ENCODE assay signal across 8 cellular contexts in genomic region chr9:114930063-114930812, GRCh38. TPM values are rescaled to one million over a fixed set of nuclear protein-coding genes. Genes with fewer than 3 reads are reported as not detected.
DNase-seq lines count a peak whose midpoint lies in the region; ATAC-seq and TF ChIP-seq lines count a peak whose summit lies in the region.

Gene TNFSF8 (minus strand): TSS chr9:114930591. CDS start chr9:114930303, 288 bp downstream.

- H3K36me3 Mint-ChIP-seq in activated CD4-positive, alpha-beta T cell treated with anti-CD3 and anti-CD28 coated beads, Interleukin-2, amount 10 ng/mL, durations not matched to agents 7 days and 5 days (ENCODE audit: low read depth) = peaks cover 49% of the 10 kb centered on the region
- no peaks in the 10 kb centered on the region for H3K36me3 Mint-ChIP-seq in WTC11

- no peak for TF ChIP-seq CTCF in esophagus muscularis mucosa (IDR thresholded peaks at IDR 0.05)
- no peak for TF ChIP-seq CTCF in WTC11 (IDR thresholded peaks at IDR 0.05)

- no peak for TF ChIP-seq POLR2A in esophagus muscularis mucosa (IDR thresholded peaks at IDR 0.05; ENCODE audit: low read depth)

- peaks cover 0 to 13% (median 0%) of the 10 kb centered on the region in 4 donors for H3K27me3 ChIP-seq in esophagus muscularis mucosa

- POLR2A ChIA-PET in activated CD4-positive, alpha-beta T cell treated with anti-CD3 and anti-CD28 coated beads, Interleukin-2, amount 10 ng/mL, durations not matched to agents 7 days and 5 days (lab: Charles Lee) = interaction anchor here (0.6 to 1.6 kb wide), 6 partner anchors 31 to 241 kb away, joined by 3 to 9 read pairs (median 4); no protein-coding TSS in a partner anchor
- POLR2A ChIA-PET in WTC11 (lab: Charles Lee) = no interaction called here

- peak within 1 kb of the TSS; percentile 28 to 57 (median 45) for H3K27ac ChIP-seq in esophagus muscularis mucosa (replicated peaks in 1 of 4)

- no peaks in the 10 kb centered on the region for H3K36me3 ChIP-seq in esophagus muscularis mucosa

- DNase-seq in activated CD4-positive, alpha-beta T cell treated with anti-CD3 and anti-CD28 coated beads, Interleukin-2, amount 10 ng/mL, durations not matched to agents 7 days and 5 days = peak; percentile 87
- peak; percentile 87 for DNase-seq in esophagus muscularis mucosa (ENCODE audit: extremely low spot score)
- DNase-seq in stimulated activated CD4-positive, alpha-beta T cell treated with anti-CD3 and anti-CD28 coated beads, TNF-alpha, amount 100 ng/mL, for 4 hours (ENCODE audit: low read depth in 3 of 3) = peak in 2 of 3 experiments; percentile 56 to 59
- no peak for DNase-seq in NCI-H1694 (lab: John Stamatoyannopoulos, UW)
- DNase-seq in globus pallidus (ENCODE audit: low spot score) = no peak
- DNase-seq in WTC11 (ENCODE audit: low spot score) = no peak

- CTCF ChIA-PET in activated CD4-positive, alpha-beta T cell treated with anti-CD3 and anti-CD28 coated beads, Interleukin-2, amount 10 ng/mL, durations not matched to agents 7 days and 5 days (lab: Charles Lee) = interaction anchor here (0.9 to 2.1 kb wide), 6 partner anchors 9 to 30 kb away, joined by 3 to 9 read pairs (median 4); no protein-coding TSS in a partner anchor
- CTCF ChIA-PET in WTC11 (lab: Charles Lee) = no interaction called here

- peak within 1 kb of the TSS; percentile 99 for H3K27ac Mint-ChIP-seq in activated CD4-positive, alpha-beta T cell treated with anti-CD3 and anti-CD28 coated beads, Interleukin-2, amount 10 ng/mL, durations not matched to agents 7 days and 5 days
- no peak within 1 kb of the TSS for H3K27ac Mint-ChIP-seq in WTC11

- WGBS in esophagus muscularis mucosa = 61% methylated on average over 18 of the region's 23 CpGs

- no peaks in the 10 kb centered on the region for H3K27me3 Mint-ChIP-seq in activated CD4-positive, alpha-beta T cell treated with anti-CD3 and anti-CD28 coated beads, Interleukin-2, amount 10 ng/mL, durations not matched to agents 7 days and 5 days
- peaks cover 98% of the 10 kb centered on the region for H3K27me3 Mint-ChIP-seq in WTC11 (ENCODE audit: low read depth)

- TF ChIP-seq EP300 in esophagus muscularis mucosa (IDR thresholded peaks at IDR 0.05) = no peak

- intact Hi-C loops in esophagus muscularis mucosa (cut with DNase I) = no loop called here

- no peaks in the 10 kb centered on the region for H3K4me1 ChIP-seq in esophagus muscularis mucosa

- peaks cover 45% of the 10 kb centered on the region for H3K4me1 Mint-ChIP-seq in activated CD4-positive, alpha-beta T cell treated with anti-CD3 and anti-CD28 coated beads, Interleukin-2, amount 10 ng/mL, durations not matched to agents 7 days and 5 days
- peaks cover 11% of the 10 kb centered on the region for H3K4me1 Mint-ChIP-seq in WTC11

- peak; percentile 41 for ATAC-seq in HG02623 (IDR thresholded peaks at IDR 0.05; ENCODE audit: unreplicated experiment)
- no peak for ATAC-seq in HG03045 (IDR thresholded peaks at IDR 0.05; ENCODE audit: unreplicated experiment)
- ATAC-seq in WTC11 = no peak

- H3K9me3 Mint-ChIP-seq in activated CD4-positive, alpha-beta T cell treated with anti-CD3 and anti-CD28 coated beads, Interleukin-2, amount 10 ng/mL, durations not matched to agents 7 days and 5 days = peaks cover 2% of the 10 kb centered on the region
- H3K9me3 Mint-ChIP-seq in WTC11 = no peaks in the 10 kb centered on the region

- peak within 1 kb of the TSS; percentile 20 to 41 (median 28) for H3K4me3 ChIP-seq in esophagus muscularis mucosa

- H3K4me3 Mint-ChIP-seq in activated CD4-positive, alpha-beta T cell treated with anti-CD3 and anti-CD28 coated beads, Interleukin-2, amount 10 ng/mL, durations not matched to agents 7 days and 5 days = peak within 1 kb of the TSS; percentile 96
- H3K4me3 Mint-ChIP-seq in WTC11 = no peak within 1 kb of the TSS

- H3K9me3 ChIP-seq in esophagus muscularis mucosa = no peaks in the 10 kb centered on the region

TF ChIP-seq in WTC11, 78 proteins besides CTCF, POLR2A, EP300 and RAD21 (continues in another document):
- TF ChIP-seq, protein P1, sequence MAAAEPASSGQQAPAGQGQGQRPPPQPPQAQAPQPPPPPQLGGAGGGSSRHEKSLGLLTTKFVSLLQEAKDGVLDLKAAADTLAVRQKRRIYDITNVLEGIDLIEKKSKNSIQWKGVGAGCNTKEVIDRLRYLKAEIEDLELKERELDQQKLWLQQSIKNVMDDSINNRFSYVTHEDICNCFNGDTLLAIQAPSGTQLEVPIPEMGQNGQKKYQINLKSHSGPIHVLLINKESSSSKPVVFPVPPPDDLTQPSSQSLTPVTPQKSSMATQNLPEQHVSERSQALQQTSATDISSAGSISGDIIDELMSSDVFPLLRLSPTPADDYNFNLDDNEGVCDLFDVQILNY (CRISPR knock-in tag; IDR thresholded peaks at IDR 0.05) = no peak
- TF ChIP-seq ZNF121 (CRISPR knock-in tag; IDR thresholded peaks at IDR 0.05) (no peak), ZMAT4 (CRISPR knock-in tag; IDR thresholded peaks at IDR 0.05) (no peak), ETV6 (CRISPR knock-in tag; IDR thresholded peaks at IDR 0.05) (no peak), RORB (CRISPR knock-in tag; IDR thresholded peaks at IDR 0.05) (no peak), RELA (CRISPR knock-in tag; IDR thresholded peaks at IDR 0.05; ENCODE audit: borderline replicate concordance) (no peak), ZNF232 (CRISPR knock-in tag; IDR thresholded peaks at IDR 0.05) (no peak), EMX1 (CRISPR knock-in tag; IDR thresholded peaks at IDR 0.05) (no peak), NFE2L1 (CRISPR knock-in tag; IDR thresholded peaks at IDR 0.05) (no peak), MYBL2 (CRISPR knock-in tag; IDR thresholded peaks at IDR 0.05) (no peak), TEAD1 (CRISPR knock-in tag; IDR thresholded peaks at IDR 0.05) (no peak), GTF2I (CRISPR knock-in tag; conservative IDR thresholded peaks at IDR 0.05) (no peak)
- TF ChIP-seq, protein P2, sequence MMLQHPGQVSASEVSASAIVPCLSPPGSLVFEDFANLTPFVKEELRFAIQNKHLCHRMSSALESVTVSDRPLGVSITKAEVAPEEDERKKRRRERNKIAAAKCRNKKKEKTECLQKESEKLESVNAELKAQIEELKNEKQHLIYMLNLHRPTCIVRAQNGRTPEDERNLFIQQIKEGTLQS (CRISPR knock-in tag; conservative IDR thresholded peaks at IDR 0.05) = no peak
- TF ChIP-seq, protein P3, sequence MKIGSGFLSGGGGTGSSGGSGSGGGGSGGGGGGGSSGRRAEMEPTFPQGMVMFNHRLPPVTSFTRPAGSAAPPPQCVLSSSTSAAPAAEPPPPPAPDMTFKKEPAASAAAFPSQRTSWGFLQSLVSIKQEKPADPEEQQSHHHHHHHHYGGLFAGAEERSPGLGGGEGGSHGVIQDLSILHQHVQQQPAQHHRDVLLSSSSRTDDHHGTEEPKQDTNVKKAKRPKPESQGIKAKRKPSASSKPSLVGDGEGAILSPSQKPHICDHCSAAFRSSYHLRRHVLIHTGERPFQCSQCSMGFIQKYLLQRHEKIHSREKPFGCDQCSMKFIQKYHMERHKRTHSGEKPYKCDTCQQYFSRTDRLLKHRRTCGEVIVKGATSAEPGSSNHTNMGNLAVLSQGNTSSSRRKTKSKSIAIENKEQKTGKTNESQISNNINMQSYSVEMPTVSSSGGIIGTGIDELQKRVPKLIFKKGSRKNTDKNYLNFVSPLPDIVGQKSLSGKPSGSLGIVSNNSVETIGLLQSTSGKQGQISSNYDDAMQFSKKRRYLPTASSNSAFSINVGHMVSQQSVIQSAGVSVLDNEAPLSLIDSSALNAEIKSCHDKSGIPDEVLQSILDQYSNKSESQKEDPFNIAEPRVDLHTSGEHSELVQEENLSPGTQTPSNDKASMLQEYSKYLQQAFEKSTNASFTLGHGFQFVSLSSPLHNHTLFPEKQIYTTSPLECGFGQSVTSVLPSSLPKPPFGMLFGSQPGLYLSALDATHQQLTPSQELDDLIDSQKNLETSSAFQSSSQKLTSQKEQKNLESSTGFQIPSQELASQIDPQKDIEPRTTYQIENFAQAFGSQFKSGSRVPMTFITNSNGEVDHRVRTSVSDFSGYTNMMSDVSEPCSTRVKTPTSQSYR (CRISPR knock-in tag; IDR thresholded peaks at IDR 0.05) = no peak
- TF ChIP-seq, protein P4, sequence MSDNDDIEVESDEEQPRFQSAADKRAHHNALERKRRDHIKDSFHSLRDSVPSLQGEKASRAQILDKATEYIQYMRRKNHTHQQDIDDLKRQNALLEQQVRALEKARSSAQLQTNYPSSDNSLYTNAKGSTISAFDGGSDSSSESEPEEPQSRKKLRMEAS (CRISPR knock-in tag; IDR thresholded peaks at IDR 0.05) = no peak

RNA-seq across cellular contexts. Expression of gene TNFSF8, which starts in this region (rescaled TPM):
- total RNA-seq in activated CD4-positive, alpha-beta T cell treated with anti-CD3 and anti-CD28 coated beads, Interleukin-2, amount 10 ng/mL, durations not matched to agents 7 days and 5 days = 10 to 100 TPM; 76.2 to 88.8 TPM
- total RNA-seq in esophagus muscularis mucosa = 1 to 10 TPM in 2 of 4 donors, under 1 TPM in 2; 0.46 to 4.0 (median 1.4) TPM
- 0.25 TPM in 1 of 3 replicates, not detected in the others for total RNA-seq in WTC11 (2021)

Comparison
In these comparisons a context has a peak if more than half of its experiments do, and no peak if none do; other contexts are left out.
1. RNA of gene TNFSF8 (total RNA-seq): 76.2 to 88.8 TPM in activated CD4-positive, alpha-beta T cell treated with anti-CD3 and anti-CD28 coated beads, Interleukin-2, amount 10 ng/mL, durations not matched to agents 7 days and 5 days; 0.46 to 4.0 TPM in esophagus muscularis mucosa and 0.25 TPM in WTC11; every median in the first group is over 10 times any median in the second.
2. DNase-seq: peak in activated CD4-positive, alpha-beta T cell treated with anti-CD3 and anti-CD28 coated beads, Interleukin-2, amount 10 ng/mL, durations not matched to agents 7 days and 5 days (single experiment), esophagus muscularis mucosa (single experiment) and stimulated activated CD4-positive, alpha-beta T cell treated with anti-CD3 and anti-CD28 coated beads, TNF-alpha, amount 100 ng/mL, for 4 hours (2 of 3); none in NCI-H1694 (single experiment), globus pallidus (single experiment) and WTC11 (single experiment).